In genomic region chr22:37626144-37626543, GRCh38 we compare ENCODE assay signal across 7 cellular contexts. TPM values are rescaled to one million over a fixed set of nuclear protein-coding genes. Genes with fewer than 3 reads are reported as not detected.
DNase-seq lines count a peak whose midpoint lies in the region; ATAC-seq and TF ChIP-seq lines count a peak whose summit lies in the region.
"Had no signal": no experiment of that assay in that cellular context is flagged by ENCODE, and none has a peak within 500 bp of the region (broad histone marks: within the 10 kb centered on the region; RNA-seq: fewer than 3 reads in every experiment).

No MANE protein-coding gene starts in this region.

- no peak for TF ChIP-seq RAD21 in Ishikawa (IDR thresholded peaks at IDR 0.05; ENCODE audit: low read depth)

- TF ChIP-seq CTCF in GM20000 (IDR thresholded peaks at IDR 0.05; ENCODE audit: extremely low read depth, missing control alignments): no peak

- DNase-seq in posterior vena cava (ENCODE audit: low spot score): peak; percentile 93
- DNase-seq in GM20000 (ENCODE audit: low spot score): no peak
- DNase-seq in NCI-H2081 (lab: John Stamatoyannopoulos, UW): no peak

- intact Hi-C loops in posterior vena cava (cut with DNase I): no loop called here

- no peak for TF ChIP-seq EP300 in Ishikawa (IDR thresholded peaks at IDR 0.05; ENCODE audit: borderline replicate concordance)

- peak; percentile 34 for ATAC-seq in esophagus mucosa
- ATAC-seq in GM19324 (IDR thresholded peaks at IDR 0.05; ENCODE audit: low FRiP score, unreplicated experiment): no peak

TF ChIP-seq in Ishikawa, 13 proteins besides CTCF, POLR2A, EP300 and RAD21:
- TF ChIP-seq NFIC (IDR thresholded peaks at IDR 0.05): peak; percentile 48; the same call in 1 of the 2 replicates
- TF ChIP-seq TCF12 (IDR thresholded peaks at IDR 0.05; ENCODE audit: low read depth): 0 out of 2 replicates have a peak, but pooled peaks have one; percentile 15
- no peak for TF ChIP-seq CEBPB (IDR thresholded peaks at IDR 0.05)

RNA-seq across cellular contexts. Expression of gene SH3BP1, which starts 13.3 kb away (rescaled TPM):
- 40.2 TPM for total RNA-seq in esophagus mucosa
- total RNA-seq in posterior vena cava: 1 to 10 TPM; 7.2 to 7.4 TPM

RNA-seq across cellular contexts. Expression of gene GGA1, which starts 17.5 kb away (rescaled TPM):
- 28.4 TPM for total RNA-seq in esophagus mucosa
- total RNA-seq in posterior vena cava: 10 to 100 TPM; 30.0 to 31.2 TPM

RNA-seq across cellular contexts. Expression of gene PDXP, which starts 32.4 kb away (rescaled TPM):
- total RNA-seq in esophagus mucosa (2.5 TPM), posterior vena cava (1 to 10 TPM; 5.0 to 5.4 TPM)

RNA-seq across cellular contexts. Expression of gene LGALS2, which starts 46.3 kb away (rescaled TPM):
- total RNA-seq in esophagus mucosa (not detected), posterior vena cava (not detected)
- total RNA-seq: osteocyte had no signal

RNA-seq across cellular contexts. Expression of gene LGALS1, which starts 49.3 kb away (rescaled TPM):
- total RNA-seq in esophagus mucosa (55.5 TPM), posterior vena cava (1,000 to 10,000 TPM; 1,140 to 1,213 TPM)
